In genomic region chr2:113111121-113111520, GRCh38 we compare ENCODE assay signal across 1 cellular context.
TF ChIP-seq lines count a peak whose summit lies in the region.

No MANE protein-coding gene starts in this region.

TF ChIP-seq in IMR-90, 13 proteins besides CTCF, POLR2A, EP300 and RAD21 (continued from another document):
- peak; percentile 62 for TF ChIP-seq MAFK (IDR thresholded peaks at IDR 0.05; ENCODE audit: low read depth, low read length)
